ENCODE assay signal across 32 cellular contexts in the genomic region with DNA sequence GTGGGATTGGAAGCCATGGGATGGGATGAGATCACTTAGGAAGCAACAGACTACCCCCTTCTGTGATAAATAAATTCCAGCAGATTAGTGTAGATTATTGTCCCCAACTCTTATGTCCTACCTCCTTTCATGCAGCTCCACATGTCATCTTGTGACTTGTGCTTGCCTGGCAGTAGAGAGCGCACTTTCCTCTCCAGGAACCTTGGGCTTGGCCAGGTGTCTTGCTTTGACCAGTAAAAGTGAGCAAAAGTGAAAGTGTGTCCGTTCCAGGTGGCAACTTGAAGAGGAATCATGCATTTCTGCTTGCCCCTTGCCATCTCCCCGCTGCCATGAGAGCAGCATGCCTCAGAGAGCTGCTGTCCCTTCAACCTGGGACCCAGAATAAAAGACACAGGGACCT.
DNase-seq lines count a peak whose midpoint lies in the region; ATAC-seq and TF ChIP-seq lines count a peak whose summit lies in the region.
"Had no signal": no experiment of that assay in that cellular context is flagged by ENCODE, and none has a peak within 500 bp of the region (broad histone marks: within the 10 kb centered on the region; RNA-seq: fewer than 3 reads in every experiment).

No MANE protein-coding gene starts in this region.

- intact Hi-C loops in PC-9 (cut with micrococcal nuclease; ENCODE audit: unreplicated experiment) (loop anchor here (5.0 kb wide), 1 partner anchor 516 kb away; no protein-coding TSS in a partner anchor), left colon (cut with DNase I, micrococcal nuclease) (no loop called here)

- H3K27me3 ChIP-seq in MM.1S (replicated peaks; ENCODE audit: insufficient read depth, low read length) (no peaks in the 10 kb centered on the region), PC-9 (ENCODE audit: insufficient read depth, low read depth) (peaks cover 12% of the 10 kb centered on the region; the same call in 1 of the 2 replicates)
- H3K27me3 ChIP-seq: adrenal gland, BLaER1, hepatocyte, Peyer's patch, SJSA1, suprapubic skin had no signal

- H3K9me3 ChIP-seq in MM.1S (replicated peaks; ENCODE audit: insufficient read depth, low read length) (no peaks in the 10 kb centered on the region), PC-9 (ENCODE audit: insufficient read depth, low read depth) (no peaks in the 10 kb centered on the region)
- H3K9me3 ChIP-seq: adrenal gland, left ventricle myocardium inferior, Peyer's patch, SJSA1, suprapubic skin had no signal

- POLR2A ChIA-PET in PC-9 (lab: Charles Lee; ENCODE audit: unreplicated experiment): no interaction called here

- H3K9ac ChIP-seq in MM.1S (ENCODE audit: low read length): no peak overlapping the region
- H3K9ac ChIP-seq: BLaER1, GM23248 had no signal

- BruUV-seq in PC-9 (replicated peaks; lab: Mats Ljungman, UMichigan): no TSS peak

- H3K36me3 ChIP-seq in MM.1S (replicated peaks; ENCODE audit: insufficient read depth, low read length) (no peaks in the 10 kb centered on the region), PC-9 (ENCODE audit: low read depth) (no peaks in the 10 kb centered on the region)
- H3K36me3 ChIP-seq: adrenal gland, BLaER1, brain microvascular endothelial cell, left ventricle myocardium inferior, Peyer's patch, SJSA1, suprapubic skin had no signal

- no peaks in the 10 kb centered on the region for H4K20me1 ChIP-seq in MM.1S (ENCODE audit: insufficient read depth, low read length)
- H4K20me1 ChIP-seq in PC-9 (ENCODE audit: insufficient read depth): no peaks in the 10 kb centered on the region
- H4K20me1 ChIP-seq: BLaER1 had no signal

- H3K27ac ChIP-seq in MM.1S (ENCODE audit: low read length) (no peak overlapping the region), PC-9 (no peak overlapping the region)
- H3K27ac ChIP-seq: adrenal gland, BLaER1, brain microvascular endothelial cell, hepatocyte, left ventricle myocardium inferior, Peyer's patch, SJSA1, skin epidermis, suprapubic skin had no signal

- H3F3A ChIP-seq in MM.1S (ENCODE audit: insufficient read depth, low read length) (no peaks in the 10 kb centered on the region), PC-9 (ENCODE audit: insufficient read depth, low read depth) (no peaks in the 10 kb centered on the region)

- H3K79me2 ChIP-seq in MM.1S (ENCODE audit: low read length): no peaks in the 10 kb centered on the region
- H3K79me2 ChIP-seq in PC-9 (ENCODE audit: low read depth): no peaks in the 10 kb centered on the region
- H3K79me2 ChIP-seq: hepatocyte had no signal

- no peaks in the 10 kb centered on the region for H3K4me1 ChIP-seq in MM.1S (ENCODE audit: low read length)
- H3K4me1 ChIP-seq in PC-9 (replicated peaks; ENCODE audit: insufficient read depth): no peaks in the 10 kb centered on the region
- H3K4me1 ChIP-seq: adrenal gland, left ventricle myocardium inferior, Peyer's patch, SJSA1 had no signal

- DNase-seq in GM12865 (ENCODE audit: low read depth): peak; percentile 54
- DNase-seq in MM.1S: peak; percentile 86
- peak in 1 of 2 experiments; percentile 8 for DNase-seq in PC-9
- DNase-seq in left colon: peak in 1 of 2 donors; percentile 16
- no peak for DNase-seq in stimulated activated CD8-positive, alpha-beta memory T cell treated with anti-CD3 and anti-CD28 coated beads, Interleukin-4, amount 100 ng/mL, for 48 hours
- DNase-seq in H4 (ENCODE audit: low spot score): no peak
- no peak for DNase-seq in HUDEP-2 (lab: John Stamatoyannopoulos, UW; ENCODE audit: unreplicated experiment in 76 of 76)
- DNase-seq: activated CD4-positive, alpha-beta T cell treated with anti-CD3 and anti-CD28 coated beads for 4 hours; activated naive CD4-positive, alpha-beta T cell treated with Interleukin-2 at 50 U/mL for 16 hours; activated T-cell treated with anti-CD3 and anti-CD28 coated beads, Interleukin-2, amount 50 U/mL, for 48 hours; adrenal gland; brain microvascular endothelial cell; DND-41; effector memory CD4-positive, alpha-beta T cell; foreskin melanocyte; left ventricle myocardium inferior; naive thymus-derived CD4-positive, alpha-beta T cell; NCI-H1092; NCI-H2029 treated with DMSO at 0.1 percent for 48 hours; NCI-H226; NCI-H748 treated with DMSO at 0.1 percent for 48 hours; occipital lobe; Peyer's patch; stimulated activated CD4-positive, alpha-beta T cell treated with anti-CD3 and anti-CD28 coated beads, Interleukin-2, amount 100 ng/mL, for 24 hours had no signal

- H3K4me3 ChIP-seq in GM12865 (ENCODE audit: low read depth, low read length) (no peak overlapping the region), MM.1S (ENCODE audit: low read length) (no peak overlapping the region), PC-9 (no peak overlapping the region)
- H3K4me3 ChIP-seq: adrenal gland, BLaER1, GM23248, hepatocyte, left ventricle myocardium inferior, Peyer's patch, SJSA1, skin epidermis, suprapubic skin had no signal

- ATAC-seq in left colon (peak; percentile 87), HG02763 (IDR thresholded peaks at IDR 0.05; ENCODE audit: unreplicated experiment) (no peak)
- ATAC-seq: esophagus mucosa; naive thymus-derived CD4-positive, alpha-beta T cell had no signal

- no peak overlapping the region for H2AFZ ChIP-seq in MM.1S (ENCODE audit: low read length)
- H2AFZ ChIP-seq in PC-9: no peak overlapping the region
- H2AFZ ChIP-seq: GM23248, hepatocyte had no signal

- no peaks in the 10 kb centered on the region for H3K9me2 ChIP-seq in MM.1S (replicated peaks; ENCODE audit: insufficient read depth, low read length)
- no peaks in the 10 kb centered on the region for H3K9me2 ChIP-seq in PC-9 (ENCODE audit: insufficient read depth)

- TF ChIP-seq CTCF in GM12865 (IDR thresholded peaks at IDR 0.05; ENCODE audit: insufficient read depth, low read depth, low read length, missing control alignments): no peak
- peak; percentile 51 for TF ChIP-seq CTCF in MM.1S (IDR thresholded peaks at IDR 0.05; ENCODE audit: low read length)
- no peak for TF ChIP-seq CTCF in PC-9 (conservative IDR thresholded peaks at IDR 0.05)

- H3K4me2 ChIP-seq in MM.1S (ENCODE audit: low read depth, low read length) (no peak overlapping the region), PC-9 (peak overlapping the region; percentile 7; the same call in 1 of the 2 replicates)
- H3K4me2 ChIP-seq: BLaER1, hepatocyte had no signal

- CTCF ChIA-PET in PC-9 (lab: Charles Lee): no interaction called here

Comparison
In these comparisons a context has a peak if more than half of its experiments do, and no peak if none do; other contexts are left out.
1. DNase-seq: peak in GM12865 (single experiment) and MM.1S (single experiment); none in stimulated activated CD8-positive, alpha-beta memory T cell treated with anti-CD3 and anti-CD28 coated beads, Interleukin-4, amount 100 ng/mL, for 48 hours (single experiment), H4 (single experiment) and HUDEP-2 (0 of 76).